1 cellular context compared by ENCODE assay signal in genomic region chr19:48363810-48364563, GRCh38.
TF ChIP-seq lines count a peak whose summit lies in the region.

SYNGR4 (plus strand) TSS chr19:48364367; CDS start chr19:48365843, 1,476 bp downstream.
TMEM143 (minus strand) TSS chr19:48363940; CDS start chr19:48363920, 20 bp downstream.

TF ChIP-seq in K562, 482 proteins besides CTCF, POLR2A, EP300 and RAD21 (continued from another document and continues in another):
- TF ChIP-seq STAT6 (CRISPR knock-in tag; IDR thresholded peaks at IDR 0.05), result no peak
- TF ChIP-seq CHD7 (IDR thresholded peaks at IDR 0.05; ENCODE audit: low read depth, low read length), result no peak
- peak; percentile 41 for TF ChIP-seq TBP (optimal IDR thresholded peaks at IDR 0.05; ENCODE audit: low read depth, low read length)
- TF ChIP-seq E4F1 (CRISPR knock-in tag; IDR thresholded peaks at IDR 0.05; ENCODE audit: borderline replicate concordance), result no peak
- TF ChIP-seq KLF6 (CRISPR knock-in tag; IDR thresholded peaks at IDR 0.05; ENCODE audit: borderline replicate concordance), result no peak
- TF ChIP-seq ETS1 (conservative IDR thresholded peaks at IDR 0.05; ENCODE audit: control insufficient read depth, low read depth, low read length), result 0 out of 2 replicates have a peak, but pooled peaks have one; percentile 49
- no peak for TF ChIP-seq GATAD2A (IDR thresholded peaks at IDR 0.05)
- TF ChIP-seq ZNF655 (CRISPR knock-in tag; IDR thresholded peaks at IDR 0.05), result no peak
- TF ChIP-seq FOXM1 (IDR thresholded peaks at IDR 0.05; ENCODE audit: low read depth), result peak; percentile 30; the same call in 1 of the 2 replicates
- TF ChIP-seq FOXM1 (CRISPR knock-in tag; IDR thresholded peaks at IDR 0.05; ENCODE audit: low read depth), result no peak
- no peak for TF ChIP-seq ZNF41 (CRISPR knock-in tag; conservative IDR thresholded peaks at IDR 0.05)
- TF ChIP-seq EGR1 (conservative IDR thresholded peaks at IDR 0.05), result peak; percentile 93
- TF ChIP-seq ZBTB12 (CRISPR knock-in tag; IDR thresholded peaks at IDR 0.05), result no peak
- 0 out of 2 replicates have a peak, but pooled peaks have one; percentile 54 for TF ChIP-seq TCF15 (CRISPR knock-in tag; IDR thresholded peaks at IDR 0.05)
- peak; percentile 77 for TF ChIP-seq CREB3L1 (IDR thresholded peaks at IDR 0.05; ENCODE audit: borderline replicate concordance, low read depth)
- TF ChIP-seq SMAD1 (IDR thresholded peaks at IDR 0.05; ENCODE audit: low read depth, low read length, partially characterized antibody), result peak; percentile 6
- no peak for TF ChIP-seq KLF13 (tag; IDR thresholded peaks at IDR 0.05; ENCODE audit: borderline replicate concordance, low read depth)
- TF ChIP-seq CCAR2 (IDR thresholded peaks at IDR 0.05; ENCODE audit: low read depth, low read length), result no peak
- peak; percentile 10; the same call in 1 of the 2 replicates for TF ChIP-seq TEAD4 (IDR thresholded peaks at IDR 0.05; ENCODE audit: low read length)
- no peak for TF ChIP-seq TEAD4 (CRISPR knock-in tag; IDR thresholded peaks at IDR 0.05; ENCODE audit: borderline replicate concordance)
- TF ChIP-seq HMGN3 (IDR thresholded peaks at IDR 0.05; ENCODE audit: borderline replicate concordance, extremely low read depth, insufficient read length, low read depth, low read length), result peak; percentile 66
- TF ChIP-seq WHSC1 (IDR thresholded peaks at IDR 0.05; ENCODE audit: low read length), result no peak
- TF ChIP-seq ZBTB33 (CRISPR knock-in tag; IDR thresholded peaks at IDR 0.05), result peak; percentile 28; the same call in 1 of the 2 replicates
